ENCODE assay signal across 14 cellular contexts in genomic region chr20:6599876-6600275, GRCh38.
"Had no signal": no experiment of that assay in that cellular context is flagged by ENCODE, and none has a peak within 500 bp of the region (broad histone marks: within the 10 kb centered on the region; RNA-seq: fewer than 3 reads in every experiment).

No MANE protein-coding gene starts in this region.

- H3K27ac Mint-ChIP-seq: naive B cell; stimulated activated effector memory CD8-positive, alpha-beta T cell treated with anti-CD3 and anti-CD28 coated beads, Interleukin-12 subunit alpha, Interleukin-12 subunit beta, amount 100 ng/mL, for 72 hours had no signal

- H3K27me3 Mint-ChIP-seq: naive B cell had no signal

- DNase-seq: activated CD4-positive, CD25-positive, alpha-beta regulatory T cell treated with anti-CD3 and anti-CD28 coated beads, Interleukin-2, amount 50 U/mL, for 72 hours; activated naive CD4-positive, alpha-beta T cell; activated T-cell treated with anti-CD3 and anti-CD28 coated beads for 4 hours; aorta; caudate nucleus; colonic mucosa; esophagus squamous epithelium; left colon; naive B cell; pancreas; stimulated activated CD4-positive, alpha-beta T cell treated with anti-CD3 and anti-CD28 coated beads, Interleukin-12 subunit alpha, Interleukin-12 subunit beta, amount 100 ng/mL, for 4 hours had no signal

- ATAC-seq: left colon; pancreas; stimulated activated effector memory CD8-positive, alpha-beta T cell treated with anti-CD3 and anti-CD28 coated beads, Interleukin-12 subunit alpha, Interleukin-12 subunit beta, amount 100 ng/mL, for 72 hours had no signal

- H3K4me3 Mint-ChIP-seq: naive B cell; stimulated activated effector memory CD8-positive, alpha-beta T cell treated with anti-CD3 and anti-CD28 coated beads, Interleukin-12 subunit alpha, Interleukin-12 subunit beta, amount 100 ng/mL, for 72 hours had no signal

- H3K4me3 ChIP-seq: colonic mucosa, esophagus squamous epithelium, lung, pancreas had no signal

- H3K36me3 ChIP-seq: colonic mucosa, esophagus squamous epithelium, pancreas had no signal

- H3K4me1 ChIP-seq: colonic mucosa had no signal

- FAIRE-seq: pancreas had no signal

- H3K4me1 Mint-ChIP-seq: naive B cell; stimulated activated effector memory CD8-positive, alpha-beta T cell treated with anti-CD3 and anti-CD28 coated beads, Interleukin-12 subunit alpha, Interleukin-12 subunit beta, amount 100 ng/mL, for 72 hours had no signal

- H3K9me3 Mint-ChIP-seq: naive B cell had no signal

- H3K27ac ChIP-seq: colonic mucosa, esophagus squamous epithelium, pancreas had no signal

- H3K36me3 Mint-ChIP-seq: immature natural killer cell; naive B cell; stimulated activated effector memory CD8-positive, alpha-beta T cell treated with anti-CD3 and anti-CD28 coated beads, Interleukin-12 subunit alpha, Interleukin-12 subunit beta, amount 100 ng/mL, for 72 hours had no signal

- H3K27me3 ChIP-seq: colonic mucosa, esophagus squamous epithelium, pancreas had no signal

- H3K9me3 ChIP-seq: colonic mucosa, esophagus squamous epithelium, pancreas had no signal
